In genomic region chr12:7953912-7954311, GRCh38 we compare ENCODE assay signal across 1 cellular context. TPM values are rescaled to one million over a fixed set of nuclear protein-coding genes. Genes with fewer than 3 reads are reported as not detected.
"Had no signal": no experiment of that assay in that cellular context is flagged by ENCODE, and none has a peak within 500 bp of the region (broad histone marks: within the 10 kb centered on the region; RNA-seq: fewer than 3 reads in every experiment).

No MANE protein-coding gene starts in this region.

RNA-seq across cellular contexts. Expression of gene SLC2A3, which starts 17.9 kb away (rescaled TPM):
- total RNA-seq: HT-29 had no signal
